ENCODE assay signal across 10 cellular contexts in the genomic region with DNA sequence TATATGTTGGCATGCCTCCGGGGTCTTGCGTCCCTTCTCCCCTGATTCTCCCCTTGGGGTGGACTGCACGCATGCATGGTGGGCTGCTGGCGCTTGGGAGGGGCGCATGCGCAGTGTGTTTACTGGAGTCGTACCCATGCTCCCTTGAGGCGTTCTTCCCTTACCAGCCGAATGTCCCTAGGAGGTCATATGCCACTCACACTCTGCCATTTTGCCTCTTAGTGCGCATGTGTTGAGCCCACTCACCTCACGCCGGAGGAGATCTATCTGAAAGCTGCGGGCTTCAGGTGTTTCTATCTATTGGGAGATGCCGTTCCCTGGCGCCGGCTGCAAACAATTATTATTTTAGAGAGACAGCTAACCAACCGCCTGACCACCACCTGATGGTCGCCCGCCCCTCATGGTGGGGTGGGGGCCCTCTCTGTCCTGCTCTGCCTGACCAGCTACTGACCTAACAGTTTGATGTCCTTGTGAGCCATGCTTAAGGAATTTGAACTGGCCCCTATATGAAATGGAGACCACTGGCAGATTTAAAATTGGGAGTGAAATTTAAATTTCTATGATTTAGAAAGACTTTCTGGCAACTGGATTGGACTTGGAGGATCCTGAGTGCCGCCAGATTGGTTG.
DNase-seq lines count a peak whose midpoint lies in the region; ATAC-seq and TF ChIP-seq lines count a peak whose summit lies in the region.
"Had no signal": no experiment of that assay in that cellular context is flagged by ENCODE, and none has a peak within 500 bp of the region (broad histone marks: within the 10 kb centered on the region; RNA-seq: fewer than 3 reads in every experiment).

No MANE protein-coding gene starts in this region.

- H3K79me2 ChIP-seq in SK-N-SH (ENCODE audit: insufficient read depth): no peaks in the 10 kb centered on the region

- CTCF ChIA-PET in SK-N-SH (lab: Yijun Ruan, JAX): interaction anchor here (0.6 to 7.4 kb wide), 77 partner anchors 9 to 1669 kb away, joined by 3 to 106 read pairs (median 6); partner anchors contain the start of gene ID2

- no peak for TF ChIP-seq EP300 in SK-N-SH (IDR thresholded peaks at IDR 0.05; ENCODE audit: borderline replicate concordance in 1 of 2, low read depth in 1 of 2, low read length in 1 of 2)

- H4K20me1 ChIP-seq in SK-N-SH (ENCODE audit: insufficient read depth): no peaks in the 10 kb centered on the region

- H3K9me2 ChIP-seq in SK-N-SH: no peaks in the 10 kb centered on the region

- H3K36me3 ChIP-seq in SK-N-SH (replicated peaks in 1 of 2; ENCODE audit: control insufficient read depth in 1 of 2, insufficient read depth in 2 of 2, low read length in 1 of 2): no peaks in the 10 kb centered on the region

- no peak for DNase-seq in activated T-cell treated with anti-CD3 and anti-CD28 coated beads, Interleukin-2, amount 50 U/mL, for 4 hours
- DNase-seq in activated T-cell treated with anti-CD3 and anti-CD28 coated beads, Interleukin-2, amount 50 U/mL, for 48 hours: no peak
- no peak for DNase-seq in SK-N-SH
- DNase-seq in naive thymus-derived CD8-positive, alpha-beta T cell: no peak
- DNase-seq in activated CD4-positive, alpha-beta T cell treated with anti-CD3 and anti-CD28 coated beads, Interleukin-2, amount 50 U/mL, for 48 hours: no peak
- no peak for DNase-seq in activated gamma-delta T cell (lab: John Stamatoyannopoulos, UW)

- no peaks in the 10 kb centered on the region for H3K27me3 Mint-ChIP-seq in activated T-cell treated with anti-CD3 and anti-CD28 coated beads, Interleukin-2, amount 50 U/mL, for 4 hours (ENCODE audit: low read depth)
- H3K27me3 Mint-ChIP-seq in naive thymus-derived CD8-positive, alpha-beta T cell: no peaks in the 10 kb centered on the region
- H3K27me3 Mint-ChIP-seq: activated CD4-positive, alpha-beta memory T cell treated with anti-CD3 and anti-CD28 coated beads, Interleukin-2, amount 10 ng/mL, durations not matched to agents 7 days and 5 days had no signal

- no peak for ATAC-seq in activated T-cell treated with anti-CD3 and anti-CD28 coated beads, Interleukin-2, amount 50 U/mL, for 4 hours
- ATAC-seq in GM21825 (IDR thresholded peaks at IDR 0.05; ENCODE audit: unreplicated experiment): peak; percentile 17
- ATAC-seq in naive thymus-derived CD8-positive, alpha-beta T cell: no peak
- no peak for ATAC-seq in HG03457 (IDR thresholded peaks at IDR 0.05; ENCODE audit: unreplicated experiment)

- no peak overlapping the region for H3K9ac ChIP-seq in SK-N-SH

- H3K9me3 ChIP-seq in SK-N-SH: no peaks in the 10 kb centered on the region

- H3K27me3 ChIP-seq in SK-N-SH (ENCODE audit: insufficient read depth): no peaks in the 10 kb centered on the region

- peaks cover 9% of the 10 kb centered on the region for H3K4me1 Mint-ChIP-seq in activated T-cell treated with anti-CD3 and anti-CD28 coated beads, Interleukin-2, amount 50 U/mL, for 4 hours (ENCODE audit: low read depth)
- H3K4me1 Mint-ChIP-seq in naive thymus-derived CD8-positive, alpha-beta T cell: peaks cover 6 to 9% (median 8%) of the 10 kb centered on the region in 4 donors

- H3K4me2 ChIP-seq in SK-N-SH: peak overlapping the region; percentile 52

- H3F3A ChIP-seq in SK-N-SH (replicated peaks; ENCODE audit: insufficient read depth): no peaks in the 10 kb centered on the region

- peak overlapping the region in 1 of 2 experiments; percentile 47; a peak in 2 of 4 replicates for H3K4me3 ChIP-seq in SK-N-SH (ENCODE audit: low read depth in 2 of 2, low read length in 1 of 2)

- no peak overlapping the region for H2AFZ ChIP-seq in SK-N-SH (ENCODE audit: low read depth)

- 76% methylated on average over 19 of the region's 20 CpGs for WGBS in SK-N-SH (ENCODE audit: low lambda C conversion rate)

- H3K27ac Mint-ChIP-seq in naive thymus-derived CD8-positive, alpha-beta T cell: peak overlapping the region in 5 of 10 donors; percentile 6 to 88 (median 18)
- H3K27ac Mint-ChIP-seq: activated CD4-positive, alpha-beta memory T cell treated with anti-CD3 and anti-CD28 coated beads, Interleukin-2, amount 10 ng/mL, durations not matched to agents 7 days and 5 days; dendritic cell treated with granulocyte-macrophage colony-stimulating factor and Interleukin-4, amounts not matched to agents 40 ng/mL and 50 ng/mL, for 4 days had no signal

- TF ChIP-seq RAD21 in SK-N-SH (IDR thresholded peaks at IDR 0.05; ENCODE audit: low read length): no peak

- no peak overlapping the region for H3K27ac ChIP-seq in SK-N-SH (ENCODE audit: low read depth in 2 of 2, low read length in 1 of 2)

- H3K9me3 Mint-ChIP-seq in activated T-cell treated with anti-CD3 and anti-CD28 coated beads, Interleukin-2, amount 50 U/mL, for 4 hours: no peaks in the 10 kb centered on the region
- H3K9me3 Mint-ChIP-seq in naive thymus-derived CD8-positive, alpha-beta T cell: no peaks in the 10 kb centered on the region
- H3K9me3 Mint-ChIP-seq: activated CD4-positive, alpha-beta memory T cell treated with anti-CD3 and anti-CD28 coated beads, Interleukin-2, amount 10 ng/mL, durations not matched to agents 7 days and 5 days had no signal

- no peaks in the 10 kb centered on the region for H3K36me3 Mint-ChIP-seq in activated T-cell treated with anti-CD3 and anti-CD28 coated beads, Interleukin-2, amount 50 U/mL, for 4 hours (ENCODE audit: insufficient read depth)
- no peaks in the 10 kb centered on the region for H3K36me3 Mint-ChIP-seq in naive thymus-derived CD8-positive, alpha-beta T cell

- peak overlapping the region; percentile 57 for H3K4me3 Mint-ChIP-seq in activated T-cell treated with anti-CD3 and anti-CD28 coated beads, Interleukin-2, amount 50 U/mL, for 4 hours
- H3K4me3 Mint-ChIP-seq in naive thymus-derived CD8-positive, alpha-beta T cell: peak overlapping the region in 6 of 10 donors; percentile 54 to 85 (median 75)

- H3K4me1 ChIP-seq in SK-N-SH (ENCODE audit: control insufficient read depth in 1 of 2, insufficient read depth in 2 of 2, low read depth in 1 of 2, low read length in 1 of 2): peaks cover 0 to 17% of the 10 kb centered on the region in 2 experiments; a peak in 2 of 4 replicates

- POLR2A ChIA-PET in SK-N-SH (lab: Yijun Ruan, JAX): interaction anchor here (1.8 kb wide), 1 partner anchor 1585 kb away, joined by 5 read pairs; the partner anchor contains the start of gene ID2
- POLR2A ChIA-PET in naive thymus-derived CD8-positive, alpha-beta T cell (lab: Charles Lee): interaction anchor here (1.2 kb wide), 1 partner anchor 1588 kb away, joined by 6 read pairs; no protein-coding TSS in a partner anchor

- TF ChIP-seq CTCF in SK-N-SH (IDR thresholded peaks at IDR 0.05): no peak

TF ChIP-seq in SK-N-SH, 30 proteins besides CTCF, POLR2A, EP300 and RAD21:
- TF ChIP-seq NRF1 (IDR thresholded peaks at IDR 0.05; ENCODE audit: low read depth, low read length) (peak; percentile 49; the same call in 1 of the 2 replicates), REST (IDR thresholded peaks at IDR 0.05; ENCODE audit: low read depth, low read length) (no peak)
